In genomic region chr3:121418182-121418581, GRCh38 we compare ENCODE assay signal across 2 cellular contexts.
TF ChIP-seq lines count a peak whose summit lies in the region.

No MANE protein-coding gene starts in this region.

TF ChIP-seq in A549, 52 proteins besides CTCF, POLR2A, EP300 and RAD21 (continued from another document):
- no peak for TF ChIP-seq FOSB (CRISPR knock-in tag; IDR thresholded peaks at IDR 0.05)

TF ChIP-seq in IMR-90, 13 proteins besides CTCF, POLR2A, EP300 and RAD21:
- TF ChIP-seq, protein P1, sequence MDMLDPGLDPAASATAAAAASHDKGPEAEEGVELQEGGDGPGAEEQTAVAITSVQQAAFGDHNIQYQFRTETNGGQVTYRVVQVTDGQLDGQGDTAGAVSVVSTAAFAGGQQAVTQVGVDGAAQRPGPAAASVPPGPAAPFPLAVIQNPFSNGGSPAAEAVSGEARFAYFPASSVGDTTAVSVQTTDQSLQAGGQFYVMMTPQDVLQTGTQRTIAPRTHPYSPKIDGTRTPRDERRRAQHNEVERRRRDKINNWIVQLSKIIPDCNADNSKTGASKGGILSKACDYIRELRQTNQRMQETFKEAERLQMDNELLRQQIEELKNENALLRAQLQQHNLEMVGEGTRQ (IDR thresholded peaks at IDR 0.05; ENCODE audit: low read depth, low read length): no peak
- no peak for TF ChIP-seq NFE2L2 (IDR thresholded peaks at IDR 0.05; ENCODE audit: low read depth, low read length)
- TF ChIP-seq SMC3 (IDR thresholded peaks at IDR 0.05; ENCODE audit: low read depth, low read length): no peak
- TF ChIP-seq, protein P2, sequence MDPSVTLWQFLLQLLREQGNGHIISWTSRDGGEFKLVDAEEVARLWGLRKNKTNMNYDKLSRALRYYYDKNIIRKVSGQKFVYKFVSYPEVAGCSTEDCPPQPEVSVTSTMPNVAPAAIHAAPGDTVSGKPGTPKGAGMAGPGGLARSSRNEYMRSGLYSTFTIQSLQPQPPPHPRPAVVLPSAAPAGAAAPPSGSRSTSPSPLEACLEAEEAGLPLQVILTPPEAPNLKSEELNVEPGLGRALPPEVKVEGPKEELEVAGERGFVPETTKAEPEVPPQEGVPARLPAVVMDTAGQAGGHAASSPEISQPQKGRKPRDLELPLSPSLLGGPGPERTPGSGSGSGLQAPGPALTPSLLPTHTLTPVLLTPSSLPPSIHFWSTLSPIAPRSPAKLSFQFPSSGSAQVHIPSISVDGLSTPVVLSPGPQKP (IDR thresholded peaks at IDR 0.05; ENCODE audit: borderline replicate concordance, low read depth, low read length): no peak
- TF ChIP-seq MAZ (IDR thresholded peaks at IDR 0.05; ENCODE audit: borderline replicate concordance, low read depth, low read length): no peak
- peak; percentile 72 for TF ChIP-seq CEBPB (IDR thresholded peaks at IDR 0.05; ENCODE audit: low read depth, low read length)
- TF ChIP-seq RFX5 (IDR thresholded peaks at IDR 0.05; ENCODE audit: low read depth, low read length): no peak
